Comparison of ENCODE assay signal across 8 cellular contexts in the genomic region with DNA sequence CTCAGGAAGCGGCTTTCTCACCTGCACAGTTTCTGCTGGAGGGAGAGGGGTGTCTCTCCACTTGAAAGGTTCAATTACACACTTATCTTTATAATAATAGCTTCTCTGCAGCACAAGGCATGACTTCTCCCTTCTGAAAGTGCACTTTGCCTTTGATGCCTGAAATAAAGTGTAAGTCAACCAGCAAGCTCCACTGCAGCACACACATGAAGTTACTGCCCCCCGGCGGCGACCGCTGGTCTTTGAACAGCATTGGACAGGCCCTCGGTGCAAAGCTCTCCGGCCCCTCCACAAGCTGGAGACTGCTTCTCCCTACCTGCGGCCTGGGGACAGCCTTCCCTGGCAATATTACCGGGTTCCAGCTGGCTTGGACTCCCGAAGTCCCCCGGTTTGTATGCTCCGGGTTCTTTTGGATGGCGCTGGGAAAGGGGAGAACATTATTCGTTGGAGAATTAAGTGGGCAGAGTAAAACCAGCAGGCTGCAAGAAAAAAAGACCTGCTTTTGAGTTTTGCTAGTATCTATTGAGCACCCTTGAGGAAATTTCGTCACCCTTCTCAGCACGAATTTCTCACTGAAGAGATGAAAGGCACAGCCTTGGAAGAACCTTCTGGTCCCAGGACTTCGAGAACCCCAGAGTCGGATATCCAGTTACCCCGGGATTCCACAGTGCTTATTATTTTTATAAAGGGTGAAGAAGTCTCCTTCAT. TPM values are rescaled to one million over a fixed set of nuclear protein-coding genes. Genes with fewer than 3 reads are reported as not detected.
DNase-seq lines count a peak whose midpoint lies in the region; ATAC-seq and TF ChIP-seq lines count a peak whose summit lies in the region.

No MANE protein-coding gene starts in this region.

- DNase-seq in COR-L47 (lab: John Stamatoyannopoulos, UW) (peak; percentile 87), HFF-Myc (ENCODE audit: extremely low read depth, low read depth) (peak; percentile 36), NCI-H2227 treated with DMSO at 0.1 percent for 48 hours (lab: John Stamatoyannopoulos, UW) (peak; percentile 69), cerebellar nuclear complex (lab: John Stamatoyannopoulos, UW) (peak; percentile 3 to 79), left colon (peak; percentile 66 to 91), NCI-H446 treated with DMSO at 0.1 percent for 48 hours (lab: John Stamatoyannopoulos, UW) (no peak)
- peak; percentile 39 for DNase-seq in activated CD4-positive, alpha-beta T cell treated with anti-CD3 and anti-CD28 coated beads for 1 hour
- peak; percentile 56 to 60 for DNase-seq in stimulated activated CD4-positive, alpha-beta T cell treated with anti-CD3 and anti-CD28 coated beads, Interleukin-2, amount 100 ng/mL, for 48 hours

- no peak overlapping the region for H3K4me3 ChIP-seq in HFF-Myc (replicated peaks; ENCODE audit: low read depth, low read length)

- TF ChIP-seq CTCF in HFF-Myc (IDR thresholded peaks at IDR 0.05; ENCODE audit: low read depth, low read length, missing control alignments), result peak; percentile 65

- intact Hi-C loops in left colon (cut with DNase I, micrococcal nuclease), result no loop called here

- ATAC-seq in left colon, result peak; percentile 93

RNA-seq across cellular contexts. Expression of a gene that starts 11.8 kb away (rescaled TPM):
- 10 to 100 TPM; 47.4 to 91.3 TPM for total RNA-seq in left colon
